ENCODE assay signal across 8 cellular contexts in genomic region chr16:14003119-14003570, GRCh38.
DNase-seq lines count a peak whose midpoint lies in the region.

No MANE protein-coding gene starts in this region.

- H3K9ac ChIP-seq in SK-N-MC (ENCODE audit: insufficient read length): no peak overlapping the region

- H3K27me3 ChIP-seq in H7 (ENCODE audit: control insufficient read depth, insufficient read depth, low read length): no peaks in the 10 kb centered on the region; the same call in 1 of the 2 replicates

- H3K36me3 ChIP-seq in H7 (replicated peaks; ENCODE audit: control insufficient read depth, insufficient read depth, low read length) (no peaks in the 10 kb centered on the region), SK-N-MC (ENCODE audit: insufficient read depth, low read length) (no peaks in the 10 kb centered on the region)

- H3K9me3 ChIP-seq in SK-N-MC (ENCODE audit: low read depth, low read length): no peaks in the 10 kb centered on the region

- DNase-seq in H7 (peak; percentile 75), SK-N-MC (ENCODE audit: low read depth, low spot score) (no peak), fibroblast of peridontal ligament (ENCODE audit: extremely low read depth) (peak; percentile 41), myocyte (ENCODE audit: low read depth) (peak; percentile 64), NCI-H2196 treated with DMSO at 0.1 percent for 48 hours (lab: John Stamatoyannopoulos, UW; ENCODE audit: unreplicated experiment) (no peak), GM19238 (ENCODE audit: insufficient read length, low spot score) (no peak)
- no peak for DNase-seq in activated effector memory CD4-positive, alpha-beta T cell treated with anti-CD3 and anti-CD28 coated beads, Interleukin-2, amount 50 U/mL, for 16 hours
- DNase-seq in stimulated activated CD4-positive, alpha-beta T cell treated with anti-CD3 and anti-CD28 coated beads, Interleukin-4, amount 100 ng/mL, for 4 hours: no peak

- H3K27ac ChIP-seq in SK-N-MC: no peak overlapping the region

- H3K4me3 ChIP-seq in H7 (ENCODE audit: insufficient read depth, low read depth, low read length): peak overlapping the region; percentile 25
- peak overlapping the region; percentile 65 for H3K4me3 ChIP-seq in SK-N-MC

Comparison
In these comparisons a context has a peak if more than half of its experiments do, and no peak if none do; other contexts are left out.
1. DNase-seq: peak in H7 (single experiment), fibroblast of peridontal ligament (single experiment) and myocyte (single experiment); none in SK-N-MC (single experiment), activated effector memory CD4-positive, alpha-beta T cell treated with anti-CD3 and anti-CD28 coated beads, Interleukin-2, amount 50 U/mL, for 16 hours (single experiment), NCI-H2196 treated with DMSO at 0.1 percent for 48 hours (single experiment), GM19238 (single experiment) and stimulated activated CD4-positive, alpha-beta T cell treated with anti-CD3 and anti-CD28 coated beads, Interleukin-4, amount 100 ng/mL, for 4 hours (0 of 2).